ENCODE assay signal across 1 cellular context in genomic region chr15:72515591-72516389, GRCh38.
TF ChIP-seq lines count a peak whose summit lies in the region.

No MANE protein-coding gene starts in this region.

TF ChIP-seq in SK-N-SH treated with all-trans-retinoic acid at 6 μM for 48 hours, 23 proteins besides CTCF, POLR2A, EP300 and RAD21 (continued from another document):
- TF ChIP-seq TSHZ2 (CRISPR knock-in tag; IDR thresholded peaks at IDR 0.05) (no peak), ZNF8 (CRISPR knock-in tag; IDR thresholded peaks at IDR 0.05) (no peak), ZNF565 (CRISPR knock-in tag; conservative IDR thresholded peaks at IDR 0.05; ENCODE audit: low read depth) (no peak), OSR1 (CRISPR knock-in tag; IDR thresholded peaks at IDR 0.05) (no peak), ZFP3 (CRISPR knock-in tag; IDR thresholded peaks at IDR 0.05) (no peak), ZFP30 (CRISPR knock-in tag; IDR thresholded peaks at IDR 0.05) (no peak), TCF4 (CRISPR knock-in tag; IDR thresholded peaks at IDR 0.05; ENCODE audit: borderline replicate concordance) (no peak), CSRNP3 (CRISPR knock-in tag; IDR thresholded peaks at IDR 0.05) (no peak), PATZ1 (CRISPR knock-in tag; IDR thresholded peaks at IDR 0.05; ENCODE audit: borderline replicate concordance) (no peak), CREB5 (CRISPR knock-in tag; IDR thresholded peaks at IDR 0.05; ENCODE audit: low read depth) (no peak), CSDC2 (CRISPR knock-in tag; IDR thresholded peaks at IDR 0.05) (no peak)
TF ChIP-seq in SK-N-SH treated with all-trans-retinoic acid at 6 μM for 48 hours: peak in this region for 0.
